8 cellular contexts compared by ENCODE assay signal in the genomic region with DNA sequence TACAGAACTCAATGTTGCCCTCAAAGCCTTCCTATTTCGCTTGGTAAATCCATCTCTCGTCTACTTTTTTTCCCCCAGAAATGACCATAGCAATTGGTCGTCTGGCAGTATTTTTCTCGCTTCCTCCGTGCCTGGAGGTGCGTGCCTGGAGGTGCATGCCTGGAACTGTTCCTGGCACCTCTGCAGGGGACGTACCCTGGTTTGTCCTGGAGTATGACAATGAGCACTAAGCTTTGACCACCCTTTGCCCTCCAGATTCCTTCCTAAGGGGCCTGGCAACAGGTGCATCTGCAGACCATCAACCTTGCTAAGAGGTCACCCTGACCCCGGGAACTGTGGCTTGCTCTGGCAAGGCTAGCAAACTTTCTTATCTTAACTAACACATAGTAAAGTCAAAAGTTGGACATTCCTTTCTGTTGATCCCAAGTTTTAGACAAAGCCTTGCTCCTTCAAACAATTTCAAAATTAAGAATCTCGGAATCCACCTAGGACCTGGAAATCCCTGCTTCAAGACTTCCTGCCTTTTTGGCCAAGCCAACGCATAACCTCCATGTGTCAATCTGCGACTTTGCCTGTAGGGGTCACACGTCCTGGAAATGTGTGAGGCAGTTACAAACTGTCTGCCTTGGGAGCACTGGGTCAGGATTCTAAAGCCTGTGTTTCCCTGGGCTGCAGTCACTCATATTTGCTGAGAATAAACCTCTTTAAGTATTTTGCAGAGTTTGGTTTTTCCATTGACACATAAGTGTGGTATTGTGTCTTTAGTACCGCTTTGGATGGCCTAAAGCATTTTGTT. TPM values are rescaled to one million over a fixed set of nuclear protein-coding genes. Genes with fewer than 3 reads are reported as not detected.
A peak's percentile ranks its signal among the peaks of the same experiment; 100 is the strongest.
DNase-seq lines count a peak whose midpoint lies in the region; ATAC-seq and TF ChIP-seq lines count a peak whose summit lies in the region.

No MANE protein-coding gene starts in this region.

- no peak overlapping the region for H3K4me3 Mint-ChIP-seq in WTC11

- no peaks in the 10 kb centered on the region for H3K9me3 Mint-ChIP-seq in WTC11

- H3K27me3 Mint-ChIP-seq in WTC11 (ENCODE audit: low read depth): peaks cover 15% of the 10 kb centered on the region

- no peaks in the 10 kb centered on the region for H3K36me3 Mint-ChIP-seq in WTC11

- H3K36me3 ChIP-seq in KMS-11 (ENCODE audit: insufficient read depth) (no peaks in the 10 kb centered on the region), upper lobe of left lung (no peaks in the 10 kb centered on the region)

- TF ChIP-seq CTCF in KMS-11 (conservative IDR thresholded peaks at IDR 0.05; ENCODE audit: low read depth, low read length) (peak; percentile 60), WTC11 (IDR thresholded peaks at IDR 0.05) (peak; percentile 56), upper lobe of left lung (IDR thresholded peaks at IDR 0.05) (peak; percentile 37 to 60 (median 41))

- H3K27ac ChIP-seq in KMS-11 (no peak overlapping the region), upper lobe of left lung (no peak overlapping the region)

- H3K79me2 ChIP-seq in KMS-11 (ENCODE audit: insufficient read depth, low read depth): no peaks in the 10 kb centered on the region

- H4K20me1 ChIP-seq in KMS-11 (ENCODE audit: insufficient read depth): no peaks in the 10 kb centered on the region

- H3K9ac ChIP-seq in KMS-11: no peak overlapping the region

- H3K4me2 ChIP-seq in KMS-11: no peak overlapping the region

- peaks cover 3% of the 10 kb centered on the region; the same call in 1 of the 2 replicates for H3K4me1 Mint-ChIP-seq in WTC11

- H3K4me1 ChIP-seq in KMS-11 (ENCODE audit: low read depth, poor library complexity, severe bottlenecking): no peaks in the 10 kb centered on the region
- H3K4me1 ChIP-seq in upper lobe of left lung: no peaks in the 10 kb centered on the region

- no peak for TF ChIP-seq EP300 in upper lobe of left lung (IDR thresholded peaks at IDR 0.05)

- H3K4me3 ChIP-seq in KMS-11 (IDR thresholded peaks at IDR 0.05; ENCODE audit: insufficient read depth, low read depth, low read length) (no peak overlapping the region), upper lobe of left lung (no peak overlapping the region)

- 57 to 60% methylated on average over 13 of the region's 13 CpGs for WGBS in upper lobe of left lung, 2 donors

- H3K27ac Mint-ChIP-seq in WTC11: no peak overlapping the region

- POLR2A ChIA-PET in WTC11 (lab: Charles Lee): no interaction called here

- H3K27me3 ChIP-seq in KMS-11 (ENCODE audit: insufficient read depth, low read depth): no peaks in the 10 kb centered on the region
- H3K27me3 ChIP-seq in upper lobe of left lung: no peaks in the 10 kb centered on the region

- CTCF ChIA-PET in WTC11 (lab: Charles Lee): interaction anchor here (1.0 to 1.8 kb wide), 2 partner anchors 20 to 24 kb away, joined by 3 to 5 read pairs; no protein-coding TSS in a partner anchor

- no peak overlapping the region for H2AFZ ChIP-seq in KMS-11 (ENCODE audit: low read depth)

- peak; percentile 84 for ATAC-seq in GM19395 (IDR thresholded peaks at IDR 0.05; ENCODE audit: unreplicated experiment)
- peak; percentile 81 for ATAC-seq in WTC11
- peak in 1 of 2 donors; percentile 68 for ATAC-seq in upper lobe of left lung (ENCODE audit: low FRiP score in 2 of 2)

- peak; percentile 61 for DNase-seq in DMS 273 (lab: John Stamatoyannopoulos, UW; ENCODE audit: unreplicated experiment)
- DNase-seq in DMS 273 treated with DMSO at 0.1 percent for 48 hours (lab: John Stamatoyannopoulos, UW): no peak
- peak; percentile 47 for DNase-seq in WTC11 (ENCODE audit: low spot score)
- peak; percentile 63 for DNase-seq in hepatic stellate cell (ENCODE audit: low spot score)
- peak in 1 of 2 donors; percentile 39 for DNase-seq in upper lobe of left lung
- DNase-seq in NCI-H2171 (lab: John Stamatoyannopoulos, UW): no peak

- no peaks in the 10 kb centered on the region for H3K9me3 ChIP-seq in upper lobe of left lung

- no peak for TF ChIP-seq POLR2A in upper lobe of left lung (IDR thresholded peaks at IDR 0.05)

TF ChIP-seq in WTC11, 78 proteins besides CTCF, POLR2A, EP300 and RAD21 (continues in another document):
- no peak for TF ChIP-seq IRF2 (CRISPR knock-in tag; IDR thresholded peaks at IDR 0.05; ENCODE audit: borderline replicate concordance, low read depth)
- TF ChIP-seq, protein P1, sequence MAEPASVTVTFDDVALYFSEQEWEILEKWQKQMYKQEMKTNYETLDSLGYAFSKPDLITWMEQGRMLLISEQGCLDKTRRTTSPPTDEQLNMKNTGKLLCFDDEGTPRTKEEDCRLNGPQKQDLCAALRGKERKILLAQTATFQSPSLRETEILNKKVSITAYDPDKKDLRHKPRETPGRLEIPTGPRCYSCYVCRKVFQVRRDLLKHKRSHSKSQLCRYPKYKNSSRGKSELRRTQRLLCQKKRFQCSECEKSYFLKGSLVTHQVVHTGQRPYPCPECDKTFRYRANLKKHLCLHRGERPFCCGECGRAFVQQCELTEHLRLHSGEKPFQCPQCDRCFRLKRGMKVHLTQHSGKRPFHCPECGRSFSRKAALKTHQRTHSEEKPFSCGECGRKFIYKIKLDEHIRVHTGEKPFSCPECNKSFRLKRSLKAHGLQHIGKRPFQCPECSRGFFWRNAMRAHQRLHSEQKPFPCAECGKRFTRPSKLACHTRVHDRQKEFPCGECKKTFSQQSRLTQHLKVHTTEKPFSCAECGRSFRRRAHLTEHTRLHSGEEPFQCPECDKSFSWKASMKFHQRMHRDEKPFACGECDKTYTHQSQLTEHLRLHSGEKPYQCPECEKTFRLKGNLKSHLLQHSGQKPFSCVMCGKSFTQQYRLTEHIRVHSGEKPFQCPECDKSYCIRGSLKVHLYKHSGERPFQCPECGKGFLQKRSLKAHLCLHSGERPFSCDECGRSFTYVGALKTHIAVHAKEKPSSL (CRISPR knock-in tag; conservative IDR thresholded peaks at IDR 0.05): no peak
- TF ChIP-seq, protein P2, sequence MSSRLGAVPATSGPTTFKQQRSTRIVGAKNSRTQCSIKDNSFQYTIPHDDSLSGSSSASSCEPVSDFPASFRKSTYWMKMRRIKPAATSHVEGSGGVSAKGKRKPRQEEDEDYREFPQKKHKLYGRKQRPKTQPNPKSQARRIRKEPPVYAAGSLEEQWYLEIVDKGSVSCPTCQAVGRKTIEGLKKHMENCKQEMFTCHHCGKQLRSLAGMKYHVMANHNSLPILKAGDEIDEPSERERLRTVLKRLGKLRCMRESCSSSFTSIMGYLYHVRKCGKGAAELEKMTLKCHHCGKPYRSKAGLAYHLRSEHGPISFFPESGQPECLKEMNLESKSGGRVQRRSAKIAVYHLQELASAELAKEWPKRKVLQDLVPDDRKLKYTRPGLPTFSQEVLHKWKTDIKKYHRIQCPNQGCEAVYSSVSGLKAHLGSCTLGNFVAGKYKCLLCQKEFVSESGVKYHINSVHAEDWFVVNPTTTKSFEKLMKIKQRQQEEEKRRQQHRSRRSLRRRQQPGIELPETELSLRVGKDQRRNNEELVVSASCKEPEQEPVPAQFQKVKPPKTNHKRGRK (CRISPR knock-in tag; IDR thresholded peaks at IDR 0.05; ENCODE audit: borderline replicate concordance): no peak
- TF ChIP-seq, protein P3, sequence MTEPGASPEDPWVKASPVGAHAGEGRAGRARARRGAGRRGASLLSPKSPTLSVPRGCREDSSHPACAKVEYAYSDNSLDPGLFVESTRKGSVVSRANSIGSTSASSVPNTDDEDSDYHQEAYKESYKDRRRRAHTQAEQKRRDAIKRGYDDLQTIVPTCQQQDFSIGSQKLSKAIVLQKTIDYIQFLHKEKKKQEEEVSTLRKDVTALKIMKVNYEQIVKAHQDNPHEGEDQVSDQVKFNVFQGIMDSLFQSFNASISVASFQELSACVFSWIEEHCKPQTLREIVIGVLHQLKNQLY (CRISPR knock-in tag; IDR thresholded peaks at IDR 0.05): no peak
- TF ChIP-seq, protein P4, sequence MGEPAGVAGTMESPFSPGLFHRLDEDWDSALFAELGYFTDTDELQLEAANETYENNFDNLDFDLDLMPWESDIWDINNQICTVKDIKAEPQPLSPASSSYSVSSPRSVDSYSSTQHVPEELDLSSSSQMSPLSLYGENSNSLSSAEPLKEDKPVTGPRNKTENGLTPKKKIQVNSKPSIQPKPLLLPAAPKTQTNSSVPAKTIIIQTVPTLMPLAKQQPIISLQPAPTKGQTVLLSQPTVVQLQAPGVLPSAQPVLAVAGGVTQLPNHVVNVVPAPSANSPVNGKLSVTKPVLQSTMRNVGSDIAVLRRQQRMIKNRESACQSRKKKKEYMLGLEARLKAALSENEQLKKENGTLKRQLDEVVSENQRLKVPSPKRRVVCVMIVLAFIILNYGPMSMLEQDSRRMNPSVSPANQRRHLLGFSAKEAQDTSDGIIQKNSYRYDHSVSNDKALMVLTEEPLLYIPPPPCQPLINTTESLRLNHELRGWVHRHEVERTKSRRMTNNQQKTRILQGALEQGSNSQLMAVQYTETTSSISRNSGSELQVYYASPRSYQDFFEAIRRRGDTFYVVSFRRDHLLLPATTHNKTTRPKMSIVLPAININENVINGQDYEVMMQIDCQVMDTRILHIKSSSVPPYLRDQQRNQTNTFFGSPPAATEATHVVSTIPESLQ (CRISPR knock-in tag; IDR thresholded peaks at IDR 0.05): no peak
- TF ChIP-seq, protein P5, sequence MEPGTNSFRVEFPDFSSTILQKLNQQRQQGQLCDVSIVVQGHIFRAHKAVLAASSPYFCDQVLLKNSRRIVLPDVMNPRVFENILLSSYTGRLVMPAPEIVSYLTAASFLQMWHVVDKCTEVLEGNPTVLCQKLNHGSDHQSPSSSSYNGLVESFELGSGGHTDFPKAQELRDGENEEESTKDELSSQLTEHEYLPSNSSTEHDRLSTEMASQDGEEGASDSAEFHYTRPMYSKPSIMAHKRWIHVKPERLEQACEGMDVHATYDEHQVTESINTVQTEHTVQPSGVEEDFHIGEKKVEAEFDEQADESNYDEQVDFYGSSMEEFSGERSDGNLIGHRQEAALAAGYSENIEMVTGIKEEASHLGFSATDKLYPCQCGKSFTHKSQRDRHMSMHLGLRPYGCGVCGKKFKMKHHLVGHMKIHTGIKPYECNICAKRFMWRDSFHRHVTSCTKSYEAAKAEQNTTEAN (CRISPR knock-in tag; IDR thresholded peaks at IDR 0.05): no peak
- TF ChIP-seq, protein P6, sequence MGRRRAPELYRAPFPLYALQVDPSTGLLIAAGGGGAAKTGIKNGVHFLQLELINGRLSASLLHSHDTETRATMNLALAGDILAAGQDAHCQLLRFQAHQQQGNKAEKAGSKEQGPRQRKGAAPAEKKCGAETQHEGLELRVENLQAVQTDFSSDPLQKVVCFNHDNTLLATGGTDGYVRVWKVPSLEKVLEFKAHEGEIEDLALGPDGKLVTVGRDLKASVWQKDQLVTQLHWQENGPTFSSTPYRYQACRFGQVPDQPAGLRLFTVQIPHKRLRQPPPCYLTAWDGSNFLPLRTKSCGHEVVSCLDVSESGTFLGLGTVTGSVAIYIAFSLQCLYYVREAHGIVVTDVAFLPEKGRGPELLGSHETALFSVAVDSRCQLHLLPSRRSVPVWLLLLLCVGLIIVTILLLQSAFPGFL (CRISPR knock-in tag; IDR thresholded peaks at IDR 0.05; ENCODE audit: borderline replicate concordance): no peak
- no peak for TF ChIP-seq JAZF1 (CRISPR knock-in tag; IDR thresholded peaks at IDR 0.05)

RNA-seq across cellular contexts. Expression of a gene that starts 28.8 kb away (rescaled TPM):
- total RNA-seq in WTC11 (2021): 29.9 to 32.3 TPM (median 32.1 TPM) in 3 replicates
- 10 to 100 TPM; 27.7 to 50.3 (median 34.9) TPM for total RNA-seq in upper lobe of left lung

Comparison
In these comparisons a context has a peak if more than half of its experiments do, and no peak if none do; other contexts are left out.
1. DNase-seq: peak in DMS 273 (single experiment), WTC11 (single experiment) and hepatic stellate cell (single experiment); none in DMS 273 treated with DMSO at 0.1 percent for 48 hours (single experiment) and NCI-H2171 (single experiment).
2. Peak in every context shown above with its lines, with median percentiles within 50 percentile points of each other: CTCF ChIP-seq.